6 cellular contexts compared by ENCODE assay signal in the genomic region with DNA sequence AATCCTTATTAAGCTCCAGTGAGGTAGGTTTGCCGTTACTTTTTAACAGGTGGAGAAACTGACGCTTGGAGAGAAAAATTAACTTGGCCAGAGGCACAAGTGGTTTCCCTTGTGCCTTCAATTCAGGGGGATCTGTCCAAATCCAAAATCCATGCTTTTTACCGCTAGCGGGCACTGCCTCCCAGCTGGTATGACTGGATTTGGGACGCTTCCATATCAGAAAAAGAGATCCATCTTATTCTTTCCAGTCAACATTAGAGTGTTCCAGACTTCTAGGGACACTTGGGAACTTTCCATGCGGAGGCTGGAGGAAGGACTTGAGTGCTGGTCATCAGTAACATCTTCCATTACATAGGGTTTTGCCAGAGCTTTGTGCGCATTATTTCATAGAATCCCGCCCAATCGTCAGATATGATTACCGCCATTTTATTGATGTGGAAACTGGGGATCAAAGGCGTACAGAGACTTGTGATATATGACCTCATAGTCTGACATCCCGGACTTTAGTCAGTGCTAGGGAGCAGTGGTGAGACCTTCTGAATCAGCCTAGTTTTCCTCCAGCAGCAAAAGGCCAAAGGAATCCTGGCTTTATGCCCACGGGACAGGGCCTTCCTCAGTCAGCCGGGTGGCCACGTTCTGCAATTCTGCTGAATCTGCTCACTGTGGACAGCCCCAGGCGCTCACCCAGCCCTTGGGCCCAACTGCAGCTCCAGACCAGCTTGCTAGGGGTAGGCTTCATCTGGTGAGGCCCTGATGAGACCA. TPM values are rescaled to one million over a fixed set of nuclear protein-coding genes. Genes with fewer than 3 reads are reported as not detected.
DNase-seq lines count a peak whose midpoint lies in the region; ATAC-seq lines count a peak whose summit lies in the region.

No MANE protein-coding gene starts in this region.

- H3K36me3 Mint-ChIP-seq in activated T-cell treated with anti-CD3 and anti-CD28 coated beads, Interleukin-2, amount 50 U/mL, for 72 hours (ENCODE audit: insufficient read depth in 2 of 2), result no peaks in the 10 kb centered on the region
- peaks cover 5% of the 10 kb centered on the region for H3K36me3 Mint-ChIP-seq in memory B cell

- DNase-seq in Daoy (ENCODE audit: low read depth), result peak; percentile 36
- peak in 1 of 2 donors; percentile 15 for DNase-seq in activated T-cell treated with anti-CD3 and anti-CD28 coated beads, Interleukin-2, amount 50 U/mL, for 72 hours
- no peak for DNase-seq in memory B cell (ENCODE audit: low spot score in 2 of 2)
- DNase-seq in NCI-H2107 treated with DMSO at 0.1 percent for 48 hours (lab: John Stamatoyannopoulos, UW; ENCODE audit: unreplicated experiment), result no peak

- H3K9me3 Mint-ChIP-seq in activated T-cell treated with anti-CD3 and anti-CD28 coated beads, Interleukin-2, amount 50 U/mL, for 72 hours, result no peaks in the 10 kb centered on the region
- no peaks in the 10 kb centered on the region for H3K9me3 Mint-ChIP-seq in memory B cell

- no peaks in the 10 kb centered on the region for H3K27me3 Mint-ChIP-seq in activated T-cell treated with anti-CD3 and anti-CD28 coated beads, Interleukin-2, amount 50 U/mL, for 72 hours (ENCODE audit: low read depth)
- no peaks in the 10 kb centered on the region for H3K27me3 Mint-ChIP-seq in memory B cell

- ATAC-seq in activated T-cell treated with anti-CD3 and anti-CD28 coated beads, Interleukin-2, amount 50 U/mL, for 72 hours (replicated peaks in 1 of 2), result no peak
- ATAC-seq in memory B cell (ENCODE audit: low read depth), result no peak
- no peak for ATAC-seq in HG02623 (IDR thresholded peaks at IDR 0.05; ENCODE audit: unreplicated experiment)
- no peak for ATAC-seq in HG02798 (IDR thresholded peaks at IDR 0.05; ENCODE audit: poor library complexity, unreplicated experiment)

- H3K27ac Mint-ChIP-seq in activated T-cell treated with anti-CD3 and anti-CD28 coated beads, Interleukin-2, amount 50 U/mL, for 72 hours, result peak overlapping the region; percentile 93
- H3K27ac Mint-ChIP-seq in memory B cell, result peak overlapping the region; percentile 60

- H3K4me3 Mint-ChIP-seq in activated T-cell treated with anti-CD3 and anti-CD28 coated beads, Interleukin-2, amount 50 U/mL, for 72 hours, result peak overlapping the region; percentile 77 to 91
- no peak overlapping the region for H3K4me3 Mint-ChIP-seq in memory B cell

- peaks cover 75% of the 10 kb centered on the region for H3K4me1 Mint-ChIP-seq in activated T-cell treated with anti-CD3 and anti-CD28 coated beads, Interleukin-2, amount 50 U/mL, for 72 hours (ENCODE audit: low read depth)
- peaks cover 25% of the 10 kb centered on the region for H3K4me1 Mint-ChIP-seq in memory B cell

RNA-seq across cellular contexts. Expression of gene GNPDA1, which starts 1.1 kb away (rescaled TPM):
- 43.5 and 68.6 TPM in 2 replicates for total RNA-seq in Daoy (2014; rRNA removed; shearing (Covaris generic))
- total RNA-seq in activated T-cell treated with anti-CD3 and anti-CD28 coated beads, Interleukin-2, amount 50 U/mL, for 72 hours, result 10 to 100 TPM; 23.6 to 28.0 TPM

RNA-seq across cellular contexts. Expression of gene RNF14, which starts 45.0 kb away (rescaled TPM):
- total RNA-seq in Daoy (2014; rRNA removed; shearing (Covaris generic)), result 80.7 and 90.4 TPM in 2 replicates
- 10 to 100 TPM; 38.6 to 40.4 TPM for total RNA-seq in activated T-cell treated with anti-CD3 and anti-CD28 coated beads, Interleukin-2, amount 50 U/mL, for 72 hours

RNA-seq across cellular contexts. Expression of gene PCDH12, which starts 55.9 kb away (rescaled TPM):
- 0.03 TPM in 1 of 2 replicates, not detected in the other for total RNA-seq in Daoy (2014; rRNA removed; shearing (Covaris generic))
- under 1 TPM; 0.31 to 0.58 TPM for total RNA-seq in activated T-cell treated with anti-CD3 and anti-CD28 coated beads, Interleukin-2, amount 50 U/mL, for 72 hours
